ENCODE assay signal across 12 cellular contexts in the genomic region with DNA sequence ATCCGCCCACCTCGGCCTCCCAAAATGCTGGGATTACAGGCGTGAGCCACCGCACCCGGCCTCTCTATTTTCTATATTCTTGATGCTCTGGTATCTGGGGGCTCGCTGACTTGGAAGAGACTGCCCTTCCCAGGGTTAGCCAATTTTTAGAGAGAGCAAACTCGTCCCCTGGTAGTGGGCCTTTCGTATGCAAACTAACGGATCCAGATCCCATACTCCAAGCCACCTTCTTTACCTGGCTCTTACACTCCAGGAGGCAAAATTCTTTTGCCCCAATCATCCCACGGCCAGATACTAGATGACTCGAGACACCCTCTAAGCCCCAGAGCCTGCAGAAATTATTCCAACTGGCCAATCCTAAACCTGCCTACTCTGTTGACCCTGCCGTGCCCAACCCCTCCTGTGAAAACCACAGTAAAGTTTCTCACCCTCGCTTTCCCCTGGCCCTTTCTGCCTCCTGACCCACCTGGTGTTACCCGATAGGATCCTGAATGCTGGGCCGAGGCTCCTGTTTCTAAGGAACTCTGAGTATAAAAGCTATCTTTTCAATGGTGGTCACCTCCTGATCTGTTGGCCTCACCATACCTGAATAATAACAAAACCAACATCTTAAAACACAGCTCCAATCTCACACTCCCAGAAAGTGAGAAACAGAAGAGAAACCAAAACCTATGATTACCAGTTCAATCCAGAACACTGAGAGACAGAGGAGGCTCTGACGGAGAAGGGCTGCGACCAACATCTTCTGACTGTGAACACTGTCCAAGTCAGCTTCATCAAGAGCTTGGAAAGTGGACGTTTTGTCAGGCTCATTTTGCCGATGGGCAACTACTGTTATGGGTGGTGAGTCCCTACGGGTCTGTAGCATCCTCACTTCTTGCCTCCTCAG. TPM values are rescaled to one million over a fixed set of nuclear protein-coding genes. Genes with fewer than 3 reads are reported as not detected.
DNase-seq lines count a peak whose midpoint lies in the region; ATAC-seq, FAIRE-seq and TF ChIP-seq lines count a peak whose summit lies in the region.
"Had no signal": no experiment of that assay in that cellular context is flagged by ENCODE, and none has a peak within 500 bp of the region (broad histone marks: within the 10 kb centered on the region; RNA-seq: fewer than 3 reads in every experiment).

No MANE protein-coding gene starts in this region.

- no peaks in the 10 kb centered on the region for H3K27me3 ChIP-seq in ascending aorta

- TF ChIP-seq POLR2A in GM12892 (IDR thresholded peaks at IDR 0.05; ENCODE audit: low read depth, low read length), result no peak

- no peaks in the 10 kb centered on the region for H3K36me3 ChIP-seq in ascending aorta

- ATAC-seq in GM19468 (IDR thresholded peaks at IDR 0.05; ENCODE audit: extremely low read depth, unreplicated experiment) (peak; percentile 68), HG02981 (IDR thresholded peaks at IDR 0.05; ENCODE audit: unreplicated experiment) (peak; percentile 75)

- no peak for TF ChIP-seq CTCF in ascending aorta (IDR thresholded peaks at IDR 0.05)

- H3K4me1 ChIP-seq in ascending aorta, result no peaks in the 10 kb centered on the region

- H3K4me3 ChIP-seq in ascending aorta, result no peak overlapping the region

- no peaks in the 10 kb centered on the region for H3K9me3 ChIP-seq in ascending aorta

- DNase-seq in GM12892 (ENCODE audit: insufficient read length) (peak; percentile 33), RPMI8226 (peak; percentile 25), superior temporal gyrus (ENCODE audit: extremely low spot score) (no peak), NCI-H2171 (lab: John Stamatoyannopoulos, UW) (no peak), ascending aorta (ENCODE audit: low spot score in 2 of 2) (no peak)
- no peak for DNase-seq in stimulated activated CD4-positive, alpha-beta T cell treated with anti-CD3 and anti-CD28 coated beads, Interleukin-4, amount 100 ng/mL, for 4 hours
- DNase-seq: activated CD4-positive, alpha-beta T cell treated with anti-CD3 and anti-CD28 coated beads, Interleukin-2, amount 10 ng/mL, durations not matched to agents 7 days and 5 days; NCI-H2107 had no signal

- no peak overlapping the region for H3K27ac ChIP-seq in ascending aorta

- peak; percentile 33 for FAIRE-seq in GM12892 (lab: Jason Lieb, UNC)
- FAIRE-seq: endometrium, HTR-8/SVneo had no signal

- intact Hi-C loops in ascending aorta (cut with DNase I), result no loop called here

RNA-seq across cellular contexts. Expression of a gene that starts 57.6 kb away (rescaled TPM):
- 5.8 TPM for polyA plus RNA-seq in GM12892 (2012; ENCODE audit: missing spikeins)
- 161 TPM for total RNA-seq in ascending aorta

Comparison
In these comparisons a context has a peak if more than half of its experiments do, and no peak if none do; other contexts are left out.
1. DNase-seq: peak in GM12892 (single experiment) and RPMI8226 (single experiment); none in superior temporal gyrus (single experiment), NCI-H2171 (single experiment), stimulated activated CD4-positive, alpha-beta T cell treated with anti-CD3 and anti-CD28 coated beads, Interleukin-4, amount 100 ng/mL, for 4 hours (0 of 2) and ascending aorta (0 of 2).